In genomic region chr22:23227380-23227779, GRCh38 we compare ENCODE assay signal across 15 cellular contexts. TPM values are rescaled to one million over a fixed set of nuclear protein-coding genes. Genes with fewer than 3 reads are reported as not detected.
DNase-seq lines count a peak whose midpoint lies in the region; ATAC-seq and TF ChIP-seq lines count a peak whose summit lies in the region.
"Had no signal": no experiment of that assay in that cellular context is flagged by ENCODE, and none has a peak within 500 bp of the region (broad histone marks: within the 10 kb centered on the region; RNA-seq: fewer than 3 reads in every experiment).

No MANE protein-coding gene starts in this region.

- H3K27ac ChIP-seq in breast epithelium (peak overlapping the region; percentile 33 to 74), lung (ENCODE audit: low read depth in 1 of 2, low read length in 1 of 2) (peak overlapping the region; percentile 5 to 34)
- H3K27ac ChIP-seq: hepatocyte, vagina had no signal

- H3K27me3 Mint-ChIP-seq in natural killer cell (ENCODE audit: low read depth in 2 of 2) = no peaks in the 10 kb centered on the region
- no peaks in the 10 kb centered on the region for H3K27me3 Mint-ChIP-seq in natural killer cell treated with Interleukin-12 subunit alpha and Interleukin-12 subunit beta and Interleukin-15 and Interleukin-18, amount 100 ng/mL, for 72 hours

- peaks cover 5 to 6% of the 10 kb centered on the region in 2 donors for H3K9me3 Mint-ChIP-seq in natural killer cell
- H3K9me3 Mint-ChIP-seq in natural killer cell treated with Interleukin-12 subunit alpha and Interleukin-12 subunit beta and Interleukin-15 and Interleukin-18, amount 100 ng/mL, for 72 hours = peaks cover 5% of the 10 kb centered on the region

- H3K27ac Mint-ChIP-seq in natural killer cell = peak overlapping the region; percentile 85 to 96
- H3K27ac Mint-ChIP-seq in natural killer cell treated with Interleukin-12 subunit alpha and Interleukin-12 subunit beta and Interleukin-15 and Interleukin-18, amount 100 ng/mL, for 72 hours = no peak overlapping the region

- intact Hi-C loops in natural killer cell (cut with micrococcal nuclease) (no loop called here), breast epithelium (cut with DNase I; ENCODE audit: low total_unique reads) (no loop called here), sciatic nerve (cut with DNase I) (no loop called here)

- no peak for TF ChIP-seq POLR2A in breast epithelium (IDR thresholded peaks at IDR 0.05)

- TF ChIP-seq CTCF in natural killer cell (IDR thresholded peaks at IDR 0.05) (no peak), breast epithelium (IDR thresholded peaks at IDR 0.05) (no peak), lung (IDR thresholded peaks at IDR 0.05; ENCODE audit: control extremely low read depth, extremely low read depth) (no peak)

- DNase-seq in natural killer cell (no peak), breast epithelium (ENCODE audit: low spot score in 2 of 2) (no peak), lung (ENCODE audit: low spot score) (no peak), NCI-H510A (lab: John Stamatoyannopoulos, UW) (no peak), NCI-H82 (lab: John Stamatoyannopoulos, UW) (no peak), NCI-H187 (lab: John Stamatoyannopoulos, UW) (no peak), sciatic nerve (ENCODE audit: low spot score) (no peak)
- no peak for DNase-seq in natural killer cell treated with Interleukin-12 subunit alpha and Interleukin-12 subunit beta and Interleukin-15 and Interleukin-18, amount 100 ng/mL, for 72 hours (ENCODE audit: low spot score)
- DNase-seq: activated CD4-positive, alpha-beta T cell treated with anti-CD3 and anti-CD28 coated beads for 4 hours; BE2C; NCI-H1436; NCI-H69; stimulated activated CD4-positive, alpha-beta T cell treated with anti-CD3 and anti-CD28 coated beads, Interleukin-15, amount 100 ng/mL, for 24 hours had no signal

- no peaks in the 10 kb centered on the region for H3K36me3 ChIP-seq in breast epithelium
- no peaks in the 10 kb centered on the region for H3K36me3 ChIP-seq in lung (ENCODE audit: control insufficient read depth in 2 of 2, insufficient read depth in 2 of 2, low read length in 2 of 2)
- H3K36me3 ChIP-seq: BE2C, vagina had no signal

- H3K9me3 ChIP-seq in breast epithelium (peaks cover 10 to 24% of the 10 kb centered on the region in 2 donors), lung (ENCODE audit: control insufficient read depth in 2 of 2, insufficient read depth in 1 of 2, low read length in 1 of 2) (no peaks in the 10 kb centered on the region)
- H3K9me3 ChIP-seq: BE2C had no signal

- H3K27me3 ChIP-seq in breast epithelium (no peaks in the 10 kb centered on the region), lung (ENCODE audit: control insufficient read depth, insufficient read depth) (no peaks in the 10 kb centered on the region)
- H3K27me3 ChIP-seq: BE2C, hepatocyte, vagina had no signal

- peaks cover 17% of the 10 kb centered on the region for H3K36me3 Mint-ChIP-seq in natural killer cell
- H3K36me3 Mint-ChIP-seq in natural killer cell treated with Interleukin-12 subunit alpha and Interleukin-12 subunit beta and Interleukin-15 and Interleukin-18, amount 100 ng/mL, for 72 hours = peaks cover 27% of the 10 kb centered on the region

- no peak overlapping the region for H3K4me3 ChIP-seq in breast epithelium
- no peak overlapping the region for H3K4me3 ChIP-seq in lung
- H3K4me3 ChIP-seq: hepatocyte, vagina had no signal

- ATAC-seq in natural killer cell = no peak
- no peak for ATAC-seq in natural killer cell treated with Interleukin-12 subunit alpha and Interleukin-12 subunit beta and Interleukin-15 and Interleukin-18, amount 100 ng/mL, for 72 hours
- ATAC-seq in lung (ENCODE audit: insufficient read depth, low FRiP score) = no peak
- ATAC-seq in sciatic nerve = no peak

- H3K4me1 ChIP-seq in breast epithelium (peaks cover 3% of the 10 kb centered on the region in 2 donors), lung (ENCODE audit: control insufficient read depth in 2 of 2, insufficient read depth in 2 of 2, low read length in 2 of 2) (peaks cover 38 to 43% of the 10 kb centered on the region in 2 donors)

- 70 to 73% methylated on average over 1 of the region's 1 CpG for WGBS in lung, 2 donors

- peak overlapping the region; percentile 17 for H3K4me3 Mint-ChIP-seq in natural killer cell
- H3K4me3 Mint-ChIP-seq in natural killer cell treated with Interleukin-12 subunit alpha and Interleukin-12 subunit beta and Interleukin-15 and Interleukin-18, amount 100 ng/mL, for 72 hours = no peak overlapping the region

- H3K4me1 Mint-ChIP-seq in natural killer cell = peaks cover 75 to 79% of the 10 kb centered on the region in 2 donors
- peaks cover 52 to 60% of the 10 kb centered on the region in 2 donors for H3K4me1 Mint-ChIP-seq in natural killer cell treated with Interleukin-12 subunit alpha and Interleukin-12 subunit beta and Interleukin-15 and Interleukin-18, amount 100 ng/mL, for 72 hours (ENCODE audit: low read depth in 2 of 2)

RNA-seq across cellular contexts. Expression of gene BCR, which starts 47.1 kb away (rescaled TPM):
- 100 to 1,000 TPM; 166 to 186 (median 167) TPM for total RNA-seq in natural killer cell
- 10 to 100 TPM; 55.4 to 65.8 TPM for total RNA-seq in natural killer cell treated with Interleukin-12 subunit alpha and Interleukin-12 subunit beta and Interleukin-15 and Interleukin-18, amount 100 ng/mL, for 72 hours
- total RNA-seq in breast epithelium = 10 to 100 TPM; 25.3 to 44.6 (median 35.1) TPM
- total RNA-seq in lung = 10 to 100 TPM; 28.4 to 67.3 TPM
- 10 to 100 TPM; 21.8 to 35.2 TPM for polyA plus RNA-seq in lung
- 101 TPM for total RNA-seq in sciatic nerve

Comparison
In these comparisons a context has a peak if more than half of its experiments do, and no peak if none do; other contexts are left out.
1. H3K27ac Mint-ChIP-seq: peak in natural killer cell (2 of 2); none in natural killer cell treated with Interleukin-12 subunit alpha and Interleukin-12 subunit beta and Interleukin-15 and Interleukin-18, amount 100 ng/mL, for 72 hours (0 of 2).